In genomic region chr1:156528231-156528630, GRCh38 we compare ENCODE assay signal across 15 cellular contexts. TPM values are rescaled to one million over a fixed set of nuclear protein-coding genes. Genes with fewer than 3 reads are reported as not detected.
"Had no signal": no experiment of that assay in that cellular context is flagged by ENCODE, and none has a peak within 500 bp of the region (broad histone marks: within the 10 kb centered on the region; RNA-seq: fewer than 3 reads in every experiment).

No MANE protein-coding gene starts in this region.

- H3K4me3 ChIP-seq: ascending aorta, gastrocnemius medialis, left lung had no signal

- H3K36me3 ChIP-seq: ascending aorta, gastrocnemius medialis had no signal

- H3K27ac Mint-ChIP-seq: activated CD4-positive, alpha-beta memory T cell treated with anti-CD3 and anti-CD28 coated beads for 36 hours; activated T-helper 2 cell treated with anti-CD3 and anti-CD28 coated beads, Interferon-gamma antibody, Interleukin-2, Interleukin-4, amounts not matched to agents 10 μg/mL and 5 μg/mL and 100 μg/mL, durations not matched to agents 14 hours and 24 hours and 36 hours; memory B cell; T-helper 2 cell treated with Interferon-gamma antibody and Interleukin-4, amounts not matched to agents 5 μg/mL and 100 μg/mL, for 36 hours had no signal

- H3K9me3 Mint-ChIP-seq: activated CD4-positive, alpha-beta memory T cell treated with anti-CD3 and anti-CD28 coated beads for 36 hours; activated T-helper 2 cell treated with anti-CD3 and anti-CD28 coated beads, Interferon-gamma antibody, Interleukin-2, Interleukin-4, amounts not matched to agents 10 μg/mL and 5 μg/mL and 100 μg/mL, durations not matched to agents 14 hours and 24 hours and 36 hours; memory B cell; T-helper 2 cell treated with Interferon-gamma antibody and Interleukin-4, amounts not matched to agents 5 μg/mL and 100 μg/mL, for 36 hours had no signal

- ATAC-seq: gastrocnemius medialis, left lung had no signal

- H3K4me3 Mint-ChIP-seq: activated CD4-positive, alpha-beta memory T cell treated with anti-CD3 and anti-CD28 coated beads for 36 hours; memory B cell; T-helper 2 cell treated with Interferon-gamma antibody and Interleukin-4, amounts not matched to agents 5 μg/mL and 100 μg/mL, for 36 hours had no signal

- H3K36me3 Mint-ChIP-seq: activated CD4-positive, alpha-beta memory T cell treated with anti-CD3 and anti-CD28 coated beads for 36 hours; memory B cell had no signal

- H3K27ac ChIP-seq: ascending aorta, gastrocnemius medialis, left lung had no signal

- H3K4me1 ChIP-seq: ascending aorta had no signal

- H3K9me3 ChIP-seq: ascending aorta, gastrocnemius medialis, left lung had no signal

- H3K27me3 ChIP-seq: ascending aorta, gastrocnemius medialis, left lung had no signal

- DNase-seq: activated CD4-positive, alpha-beta memory T cell treated with anti-CD3 and anti-CD28 coated beads for 36 hours; activated CD4-positive, CD25-positive, alpha-beta regulatory T cell treated with anti-CD3 and anti-CD28 coated beads, Interleukin-2, amount 50 U/mL, for 72 hours; left lung; stimulated activated CD4-positive, alpha-beta T cell treated with anti-CD3 and anti-CD28 coated beads, Interleukin-4, amount 100 ng/mL, for 1 hour; stimulated activated CD8-positive, alpha-beta memory T cell treated with anti-CD3 and anti-CD28 coated beads, Interleukin-4, amount 100 ng/mL, for 48 hours had no signal

- H3K27me3 Mint-ChIP-seq: activated CD4-positive, alpha-beta memory T cell treated with anti-CD3 and anti-CD28 coated beads for 36 hours; memory B cell had no signal

RNA-seq across cellular contexts. Expression of gene IQGAP3, which starts 44.1 kb away (rescaled TPM):
- total RNA-seq: ascending aorta had no signal
- polyA plus RNA-seq: neural cell had no signal

RNA-seq across cellular contexts. Expression of gene TTC24, which starts 51.3 kb away (rescaled TPM):
- total RNA-seq: ascending aorta, fibroblast of lung, left lung, osteocyte, renal cortical epithelial cell had no signal
- polyA plus RNA-seq: fibroblast of lung, keratinocyte, neural cell had no signal
